ENCODE assay signal across 31 cellular contexts in the genomic region with DNA sequence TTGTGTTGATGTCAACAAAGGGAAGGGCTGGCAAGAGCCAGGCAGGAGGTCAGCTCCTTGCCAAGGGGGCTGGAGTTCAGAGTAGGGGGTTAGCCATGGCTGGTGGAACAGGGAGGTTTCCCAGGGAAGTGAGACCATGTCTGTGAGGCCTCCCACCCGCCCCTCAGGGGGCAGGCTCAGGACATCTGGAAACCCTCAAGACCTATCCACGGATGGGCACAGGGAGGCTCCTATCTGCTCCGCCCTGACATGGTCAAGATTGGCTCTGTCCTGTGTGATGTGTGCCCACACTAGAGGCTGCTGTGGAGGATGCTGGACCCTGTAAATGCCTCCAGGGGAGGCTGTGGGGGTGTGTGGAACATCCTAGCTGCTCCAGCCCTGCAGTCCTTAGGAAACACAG. TPM values are rescaled to one million over a fixed set of nuclear protein-coding genes. Genes with fewer than 3 reads are reported as not detected.
"Had no signal": no experiment of that assay in that cellular context is flagged by ENCODE, and none has a peak within 500 bp of the region (broad histone marks: within the 10 kb centered on the region; RNA-seq: fewer than 3 reads in every experiment).

No MANE protein-coding gene starts in this region.

- H3K4me1 ChIP-seq: stomach, suprapubic skin, testis, thyroid gland, tibial artery, tibial nerve, transverse colon, upper lobe of left lung, upper lobe of right lung, uterus, vagina had no signal

- H3K4me3 Mint-ChIP-seq: stimulated activated effector memory CD8-positive, alpha-beta T cell treated with anti-CD3 and anti-CD28 coated beads, Interleukin-12 subunit alpha, Interleukin-12 subunit beta, amount 100 ng/mL, for 72 hours; stimulated activated memory B cell treated with anti-CD40 and anti-IgM and Interleukin-4, amounts not matched to agents 10 μg/mL and 1 μg/mL and 100 μg/mL, for 72 hours; stimulated activated naive B cell treated with anti-CD40 and anti-IgM and Interleukin-4, amounts not matched to agents 10 μg/mL and 1 μg/mL and 100 μg/mL, for 72 hours; stimulated activated naive CD8-positive, alpha-beta T cell treated with anti-CD3 and anti-CD28 coated beads, Interleukin-15, amount 100 ng/mL, for 72 hours; stimulated activated naive CD8-positive, alpha-beta T cell treated with anti-CD3 and anti-CD28 coated beads, Interleukin-15, Interleukin-2, amounts not matched to agents 100 ng/mL and 50 ng/mL, for 24 hours; type B pancreatic cell had no signal

- H3K27ac ChIP-seq: stomach, suprapubic skin, testis, thoracic aorta, thyroid gland, tibial artery, tibial nerve, transverse colon, upper lobe of left lung, upper lobe of right lung, uterus, vagina had no signal

- H3K9me3 Mint-ChIP-seq: stimulated activated memory B cell treated with anti-CD40 and anti-IgM and Interleukin-4, amounts not matched to agents 10 μg/mL and 1 μg/mL and 100 μg/mL, for 72 hours; stimulated activated naive CD8-positive, alpha-beta T cell treated with anti-CD3 and anti-CD28 coated beads, Interleukin-15, amount 100 ng/mL, for 72 hours; stimulated activated naive CD8-positive, alpha-beta T cell treated with anti-CD3 and anti-CD28 coated beads, Interleukin-15, Interleukin-2, amounts not matched to agents 100 ng/mL and 50 ng/mL, for 24 hours had no signal

- H3K27me3 Mint-ChIP-seq: stimulated activated memory B cell treated with anti-CD40 and anti-IgM and Interleukin-4, amounts not matched to agents 10 μg/mL and 1 μg/mL and 100 μg/mL, for 72 hours; stimulated activated naive CD8-positive, alpha-beta T cell treated with anti-CD3 and anti-CD28 coated beads, Interleukin-15, amount 100 ng/mL, for 72 hours had no signal

- ATAC-seq: stimulated activated effector memory CD8-positive, alpha-beta T cell treated with anti-CD3 and anti-CD28 coated beads, Interleukin-12 subunit alpha, Interleukin-12 subunit beta, amount 100 ng/mL, for 72 hours; stimulated activated memory B cell treated with anti-CD40 and anti-IgM and Interleukin-4, amounts not matched to agents 10 μg/mL and 1 μg/mL and 100 μg/mL, for 72 hours; stimulated activated naive B cell treated with anti-CD40 and anti-IgM and Interleukin-4, amounts not matched to agents 10 μg/mL and 1 μg/mL and 100 μg/mL, for 72 hours; stimulated activated naive CD8-positive, alpha-beta T cell treated with anti-CD3 and anti-CD28 coated beads, Interleukin-15, amount 100 ng/mL, for 72 hours; stimulated activated naive CD8-positive, alpha-beta T cell treated with anti-CD3 and anti-CD28 coated beads, Interleukin-15, Interleukin-2, amounts not matched to agents 100 U/mL and 50 U/mL, for 24 hours; upper lobe of right lung had no signal

- H3K36me3 ChIP-seq: stomach, suprapubic skin, thoracic aorta, thyroid gland, tibial artery, tibial nerve, transverse colon, upper lobe of left lung, upper lobe of right lung, uterus, vagina had no signal

- H3K27ac Mint-ChIP-seq: stimulated activated effector memory CD8-positive, alpha-beta T cell treated with anti-CD3 and anti-CD28 coated beads, Interleukin-12 subunit alpha, Interleukin-12 subunit beta, amount 100 ng/mL, for 72 hours; stimulated activated memory B cell treated with anti-CD40 and anti-IgM and Interleukin-4, amounts not matched to agents 10 μg/mL and 1 μg/mL and 100 μg/mL, for 72 hours; stimulated activated naive B cell treated with anti-CD40 and anti-IgM and Interleukin-4, amounts not matched to agents 10 μg/mL and 1 μg/mL and 100 μg/mL, for 72 hours; stimulated activated naive CD8-positive, alpha-beta T cell treated with anti-CD3 and anti-CD28 coated beads, Interleukin-15, amount 100 ng/mL, for 72 hours; stimulated activated naive CD8-positive, alpha-beta T cell treated with anti-CD3 and anti-CD28 coated beads, Interleukin-15, Interleukin-2, amounts not matched to agents 100 ng/mL and 50 ng/mL, for 24 hours; type B pancreatic cell had no signal

- H3K4me1 Mint-ChIP-seq: stimulated activated effector memory CD8-positive, alpha-beta T cell treated with anti-CD3 and anti-CD28 coated beads, Interleukin-12 subunit alpha, Interleukin-12 subunit beta, amount 100 ng/mL, for 72 hours; stimulated activated memory B cell treated with anti-CD40 and anti-IgM and Interleukin-4, amounts not matched to agents 10 μg/mL and 1 μg/mL and 100 μg/mL, for 72 hours; stimulated activated naive B cell treated with anti-CD40 and anti-IgM and Interleukin-4, amounts not matched to agents 10 μg/mL and 1 μg/mL and 100 μg/mL, for 72 hours had no signal

- H3K27me3 ChIP-seq: suprapubic skin, testis, thyroid gland, tibial artery, tibial nerve, transverse colon, upper lobe of left lung, upper lobe of right lung, uterus, vagina had no signal

- DNase-seq: stimulated activated CD4-positive, alpha-beta T cell treated with anti-CD3 and anti-CD28 coated beads, Interleukin-2, amount 100 ng/mL, for 48 hours; stimulated activated CD4-positive, alpha-beta T cell treated with anti-CD3 and anti-CD28 coated beads, Interleukin-4, amount 100 ng/mL, for 1 hour; stimulated activated CD4-positive, alpha-beta T cell treated with anti-CD3 and anti-CD28 coated beads, Interleukin-4, amount 100 ng/mL, for 24 hours; stimulated activated CD4-positive, alpha-beta T cell treated with anti-CD3 and anti-CD28 coated beads, Interleukin-4, amount 100 ng/mL, for 4 hours; stimulated activated CD8-positive, alpha-beta memory T cell treated with anti-CD3 and anti-CD28 coated beads, Interleukin-4, amount 100 ng/mL, for 48 hours; stimulated activated naive B cell treated with anti-CD40 and anti-IgM and Interleukin-4, amounts not matched to agents 10 μg/mL and 1 μg/mL and 100 μg/mL, for 72 hours; stimulated activated naive CD4-positive, alpha-beta T cell; stimulated activated naive CD4-positive, alpha-beta T cell treated with Interleukin-2 at 50 U/mL for 16 hours; stimulated activated naive CD8-positive, alpha-beta T cell treated with anti-CD3 and anti-CD28 coated beads, Interleukin-15, amount 100 ng/mL, for 72 hours; stimulated activated naive CD8-positive, alpha-beta T cell treated with anti-CD3 and anti-CD28 coated beads, Interleukin-15, Interleukin-2, amounts not matched to agents 100 U/mL and 50 U/mL, for 24 hours; stomach; substantia nigra; testis; thyroid gland; tibial artery; transverse colon; upper lobe of left lung; upper lobe of right lung; uterus had no signal

- H3K9me3 ChIP-seq: suprapubic skin, testis, thoracic aorta, thyroid gland, tibial nerve, transverse colon, upper lobe of left lung, upper lobe of right lung, uterus, vagina had no signal

- H3K4me3 ChIP-seq: stomach, suprapubic skin, testis, thoracic aorta, thyroid gland, tibial artery, tibial nerve, transverse colon, upper lobe of left lung, upper lobe of right lung, uterus, vagina had no signal

- H3K36me3 Mint-ChIP-seq: stimulated activated effector memory CD8-positive, alpha-beta T cell treated with anti-CD3 and anti-CD28 coated beads, Interleukin-12 subunit alpha, Interleukin-12 subunit beta, amount 100 ng/mL, for 72 hours; stimulated activated memory B cell treated with anti-CD40 and anti-IgM and Interleukin-4, amounts not matched to agents 10 μg/mL and 1 μg/mL and 100 μg/mL, for 72 hours; stimulated activated naive B cell treated with anti-CD40 and anti-IgM and Interleukin-4, amounts not matched to agents 10 μg/mL and 1 μg/mL and 100 μg/mL, for 72 hours; type B pancreatic cell had no signal

RNA-seq across cellular contexts. Expression of gene HSFX2, which starts 44.5 kb away (rescaled TPM):
- total RNA-seq: temporal lobe, transverse colon, upper lobe of right lung, ureter, uterus, vagina had no signal

RNA-seq across cellular contexts. Expression of gene MAGEA9B, which starts 52.3 kb away (rescaled TPM):
- total RNA-seq: stomach, subcutaneous adipose tissue, suprapubic skin, thoracic aorta, thyroid gland, tibial nerve, transverse colon, upper lobe of left lung, upper lobe of right lung, ureter, urinary bladder, uterus, vagina had no signal
- polyA plus RNA-seq: stomach, urinary bladder had no signal
